In the genomic region with DNA sequence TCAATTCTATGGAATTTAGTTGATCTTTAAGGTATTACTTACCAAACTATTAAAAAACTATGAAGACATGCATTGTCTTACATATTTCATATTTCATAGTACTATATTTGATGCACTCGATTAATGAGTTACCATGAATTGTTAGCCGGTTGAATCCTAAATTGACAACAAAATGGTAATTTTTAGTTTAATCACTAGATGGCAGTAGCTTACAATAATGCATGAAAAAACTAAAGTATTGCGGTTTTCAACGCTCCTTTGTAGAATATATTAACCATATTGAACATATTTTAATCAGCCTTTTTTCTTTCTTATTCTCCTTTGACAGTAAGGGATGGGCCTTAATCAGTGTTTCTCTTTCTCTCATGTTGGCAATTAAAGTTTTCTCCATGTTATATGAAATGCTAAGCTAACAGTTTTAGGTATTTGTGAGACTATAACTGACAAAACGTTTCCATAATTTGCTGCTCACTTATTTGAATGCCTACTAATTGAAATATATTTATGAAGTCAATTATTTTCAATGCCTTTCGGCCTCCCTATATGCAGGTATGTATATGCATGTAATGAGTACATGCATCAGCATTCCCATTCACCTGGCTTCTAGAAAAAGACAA, we compare ENCODE assay signal across 1 cellular context.
TF ChIP-seq lines count a peak whose summit lies in the region.

No MANE protein-coding gene starts in this region.

TF ChIP-seq in endothelial cell of umbilical vein, 7 proteins besides CTCF, POLR2A, EP300 and RAD21:
- no peak for TF ChIP-seq FOS (IDR thresholded peaks at IDR 0.05; ENCODE audit: borderline replicate concordance, insufficient read depth, low read length)
- no peak for TF ChIP-seq EZH2 (IDR thresholded peaks at IDR 0.05; ENCODE audit: borderline replicate concordance, low read depth, low read length, severe bottlenecking)
- TF ChIP-seq JUN (IDR thresholded peaks at IDR 0.05; ENCODE audit: borderline replicate concordance, insufficient read depth, insufficient read length, low read depth) = no peak
- no peak for TF ChIP-seq GATA2 (IDR thresholded peaks at IDR 0.05; ENCODE audit: insufficient read depth, insufficient read length, low read depth, low read length)
- TF ChIP-seq MYC (IDR thresholded peaks at IDR 0.05; ENCODE audit: low read depth, low read length) = no peak
- TF ChIP-seq, protein P1, sequence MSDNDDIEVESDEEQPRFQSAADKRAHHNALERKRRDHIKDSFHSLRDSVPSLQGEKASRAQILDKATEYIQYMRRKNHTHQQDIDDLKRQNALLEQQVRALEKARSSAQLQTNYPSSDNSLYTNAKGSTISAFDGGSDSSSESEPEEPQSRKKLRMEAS (IDR thresholded peaks at IDR 0.05; ENCODE audit: insufficient read depth, insufficient read length) = no peak
- TF ChIP-seq POLR2AphosphoS5 (IDR thresholded peaks at IDR 0.05; ENCODE audit: insufficient read depth, low read depth, low read length) = no peak
